ENCODE assay signal across 8 cellular contexts in genomic region chr14:76918751-76919421, GRCh38.
DNase-seq lines count a peak whose midpoint lies in the region; ATAC-seq and TF ChIP-seq lines count a peak whose summit lies in the region.

No MANE protein-coding gene starts in this region.

- H3K9me2 ChIP-seq in GM23338 (ENCODE audit: insufficient read depth) = no peaks in the 10 kb centered on the region

- no peaks in the 10 kb centered on the region for H3K36me3 ChIP-seq in GM23338 (ENCODE audit: insufficient read depth)
- H3K36me3 ChIP-seq in CD8-positive, alpha-beta memory T cell (ENCODE audit: insufficient read depth, low read length) = no peaks in the 10 kb centered on the region

- peaks cover 59% of the 10 kb centered on the region for H3K4me1 ChIP-seq in GM23338 (ENCODE audit: insufficient read depth)
- H3K4me1 ChIP-seq in CD8-positive, alpha-beta memory T cell (ENCODE audit: insufficient read depth, low read length) = peaks cover 17% of the 10 kb centered on the region

- H3K79me2 ChIP-seq in GM23338 (replicated peaks; ENCODE audit: insufficient read depth) = no peaks in the 10 kb centered on the region

- peaks cover 19% of the 10 kb centered on the region for H3F3A ChIP-seq in GM23338 (replicated peaks; ENCODE audit: low read depth)

- peaks cover 75% of the 10 kb centered on the region for H3K4me1 Mint-ChIP-seq in GM23338
- H3K4me1 Mint-ChIP-seq in CD8-positive, alpha-beta memory T cell = peaks cover 13 to 27% (median 24%) of the 10 kb centered on the region in 3 donors

- peak overlapping the region; percentile 88 for H2AFZ ChIP-seq in GM23338

- CTCF ChIA-PET in CD8-positive, alpha-beta memory T cell (lab: Charles Lee) = interaction anchor here (2.1 to 14.0 kb wide), 5 partner anchors 43 to 151 kb away, joined by 6 to 136 read pairs (median 15); no protein-coding TSS in a partner anchor

- H3K4me3 Mint-ChIP-seq in GM23338 = peak overlapping the region; percentile 24; the same call in 1 of the 3 replicates
- H3K4me3 Mint-ChIP-seq in CD8-positive, alpha-beta memory T cell = no peak overlapping the region

- in situ Hi-C loops in ACHN (cut with HindIII; ENCODE audit: low pct_ligation_motif_present, low pct_unique_long_range_greater_than_20kb, low sequenced_read_pairs) = loop anchor here (25.0 kb wide), 1 partner anchor 168 kb away; the partner anchor contains the start of gene CIPC

- no peaks in the 10 kb centered on the region for H3K36me3 Mint-ChIP-seq in GM23338 (ENCODE audit: low read depth)
- no peaks in the 10 kb centered on the region for H3K36me3 Mint-ChIP-seq in CD8-positive, alpha-beta memory T cell

- H4K20me1 ChIP-seq in GM23338 (replicated peaks; ENCODE audit: insufficient read depth) = no peaks in the 10 kb centered on the region

- peak; percentile 53 for ATAC-seq in GM23338
- ATAC-seq in stimulated activated naive CD8-positive, alpha-beta T cell treated with anti-CD3 and anti-CD28 coated beads, Interleukin-15, Interleukin-2, amounts not matched to agents 100 U/mL and 50 U/mL, for 24 hours = no peak

- H3K9me3 ChIP-seq in CD8-positive, alpha-beta memory T cell (ENCODE audit: low read length) = no peaks in the 10 kb centered on the region

- H3K27me3 Mint-ChIP-seq in GM23338 (ENCODE audit: insufficient read depth, low read depth, poor library complexity) = peaks cover 33% of the 10 kb centered on the region
- H3K27me3 Mint-ChIP-seq in CD8-positive, alpha-beta memory T cell = no peaks in the 10 kb centered on the region

- peak overlapping the region; percentile 91 for H3K27ac Mint-ChIP-seq in GM23338
- peak overlapping the region in 1 of 8 donors; percentile 58 for H3K27ac Mint-ChIP-seq in CD8-positive, alpha-beta memory T cell

- no peaks in the 10 kb centered on the region for H3K27me3 ChIP-seq in GM23338 (ENCODE audit: insufficient read depth)
- no peaks in the 10 kb centered on the region for H3K27me3 ChIP-seq in CD8-positive, alpha-beta memory T cell (ENCODE audit: insufficient read depth, low read length, poor library complexity, severe bottlenecking)

- H3K27ac ChIP-seq in GM23338 (ENCODE audit: low read depth) = peak overlapping the region; percentile 81
- peak overlapping the region; percentile 88 for H3K27ac ChIP-seq in cingulate gyrus (ENCODE audit: low read depth, low read length)
- no peak overlapping the region for H3K27ac ChIP-seq in CD8-positive, alpha-beta memory T cell (ENCODE audit: low read depth, low read length)

- peak; percentile 95 for DNase-seq in ACHN
- peak; percentile 75 for DNase-seq in GM23338 (ENCODE audit: low spot score)
- peak; percentile 83 for DNase-seq in NCI-H82 (lab: John Stamatoyannopoulos, UW)
- DNase-seq in kidney tubule cell (ENCODE audit: low spot score) = peak; percentile 99
- peak; percentile 51 for DNase-seq in stimulated activated naive CD8-positive, alpha-beta T cell treated with anti-CD3 and anti-CD28 coated beads, Interleukin-15, Interleukin-2, amounts not matched to agents 100 U/mL and 50 U/mL, for 24 hours
- DNase-seq in CD8-positive, alpha-beta memory T cell = no peak
- DNase-seq in stimulated activated CD4-positive, alpha-beta T cell treated with anti-CD3 and anti-CD28 coated beads, Interleukin-12 subunit alpha, Interleukin-12 subunit beta, amount 100 ng/mL, for 4 hours = no peak

- no peaks in the 10 kb centered on the region; the same call in 2 of the 3 replicates for H3K9me3 Mint-ChIP-seq in GM23338
- no peaks in the 10 kb centered on the region for H3K9me3 Mint-ChIP-seq in CD8-positive, alpha-beta memory T cell

- POLR2A ChIA-PET in CD8-positive, alpha-beta memory T cell (lab: Charles Lee) = no interaction called here

- peak in 1 of 2 experiments; percentile 40; a peak in 2 of 4 replicates for TF ChIP-seq CTCF in GM23338 (conservative IDR thresholded peaks at IDR 0.05; ENCODE audit: low read depth in 2 of 2)

- no peak overlapping the region for H3K4me3 ChIP-seq in GM23338
- no peak overlapping the region for H3K4me3 ChIP-seq in CD8-positive, alpha-beta memory T cell (ENCODE audit: low read length)

- peak overlapping the region; percentile 57 for H3K4me2 ChIP-seq in GM23338

TF ChIP-seq in GM23338, 12 proteins besides CTCF, POLR2A, EP300 and RAD21:
- TF ChIP-seq CREB1 (CRISPR knock-in tag; IDR thresholded peaks at IDR 0.05; ENCODE audit: low read depth) = peak; percentile 7; the same call in 1 of the 2 replicates
- TF ChIP-seq ZNF331 (CRISPR knock-in tag; IDR thresholded peaks at IDR 0.05; ENCODE audit: low read depth) = no peak
- no peak for TF ChIP-seq NANOG (IDR thresholded peaks at IDR 0.05; ENCODE audit: borderline replicate concordance)
- TF ChIP-seq ZNF114 (CRISPR knock-in tag; IDR thresholded peaks at IDR 0.05) = no peak
- no peak for TF ChIP-seq REST (IDR thresholded peaks at IDR 0.05; ENCODE audit: unreplicated experiment)
- no peak for TF ChIP-seq POLR2AphosphoS5 (IDR thresholded peaks at IDR 0.05; ENCODE audit: low read depth)

Comparison
In these comparisons a context has a peak if more than half of its experiments do, and no peak if none do; other contexts are left out.
1. DNase-seq: peak in ACHN (single experiment), GM23338 (single experiment), NCI-H82 (single experiment), kidney tubule cell (single experiment) and stimulated activated naive CD8-positive, alpha-beta T cell treated with anti-CD3 and anti-CD28 coated beads, Interleukin-15, Interleukin-2, amounts not matched to agents 100 U/mL and 50 U/mL, for 24 hours (single experiment); none in CD8-positive, alpha-beta memory T cell (0 of 5) and stimulated activated CD4-positive, alpha-beta T cell treated with anti-CD3 and anti-CD28 coated beads, Interleukin-12 subunit alpha, Interleukin-12 subunit beta, amount 100 ng/mL, for 4 hours (single experiment).